Comparison of ENCODE assay signal across 1 cellular context in genomic region chr22:31211862-31212730, GRCh38.
TF ChIP-seq lines count a peak whose summit lies in the region.

Gene LIMK2 (plus strand): TSS chr22:31212298. CDS start chr22:31212409, 111 bp downstream.

TF ChIP-seq in HepG2, 621 proteins besides CTCF, POLR2A, EP300 and RAD21 (continued from another document and continues in another):
- TF ChIP-seq PRMT3 (CRISPR knock-in tag; IDR thresholded peaks at IDR 0.05; ENCODE audit: borderline replicate concordance, low read depth): no peak
- TF ChIP-seq PCBP1 (IDR thresholded peaks at IDR 0.05; ENCODE audit: borderline replicate concordance, low read depth, low read length): no peak
- 0 out of 2 replicates have a peak, but pooled peaks have one; percentile 38 for TF ChIP-seq ZNF550 (CRISPR knock-in tag; IDR thresholded peaks at IDR 0.05; ENCODE audit: borderline replicate concordance)
- TF ChIP-seq JUND (CRISPR knock-in tag; IDR thresholded peaks at IDR 0.05): 0 out of 2 replicates have a peak, but pooled peaks have one; percentile 18
- peak; percentile 55 for TF ChIP-seq ZBTB33 (CRISPR knock-in tag; IDR thresholded peaks at IDR 0.05)
- TF ChIP-seq POLR2G (IDR thresholded peaks at IDR 0.05; ENCODE audit: low read depth, low read length): peak; percentile 81
- 0 out of 2 replicates have a peak, but pooled peaks have one; percentile 32 for TF ChIP-seq PBX3 (CRISPR knock-in tag; IDR thresholded peaks at IDR 0.05; ENCODE audit: borderline replicate concordance)
- TF ChIP-seq PHF21A (CRISPR knock-in tag; IDR thresholded peaks at IDR 0.05): 0 out of 2 replicates have a peak, but pooled peaks have one; percentile 47
- 0 out of 2 replicates have a peak, but pooled peaks have one; percentile 8 for TF ChIP-seq TCF7 (IDR thresholded peaks at IDR 0.05; ENCODE audit: low read depth)
- peak; percentile 68 for TF ChIP-seq RXRB (CRISPR knock-in tag; IDR thresholded peaks at IDR 0.05; ENCODE audit: borderline replicate concordance)
- peak; percentile 82 for TF ChIP-seq YEATS2 (CRISPR knock-in tag; IDR thresholded peaks at IDR 0.05; ENCODE audit: borderline replicate concordance)
- TF ChIP-seq AKNA (CRISPR knock-in tag; IDR thresholded peaks at IDR 0.05; ENCODE audit: borderline replicate concordance): no peak
- peak; percentile 43; the same call in 1 of the 2 replicates for TF ChIP-seq ZSCAN20 (CRISPR knock-in tag; IDR thresholded peaks at IDR 0.05; ENCODE audit: borderline replicate concordance)
- peak; percentile 65; the same call in 1 of the 2 replicates for TF ChIP-seq DR1 (CRISPR knock-in tag; IDR thresholded peaks at IDR 0.05)
- TF ChIP-seq KDM2A (CRISPR knock-in tag; IDR thresholded peaks at IDR 0.05; ENCODE audit: borderline replicate concordance, low read depth): peak; percentile 92
- TF ChIP-seq ZNF160 (CRISPR knock-in tag; IDR thresholded peaks at IDR 0.05): 0 out of 2 replicates have a peak, but pooled peaks have one; percentile 49
- TF ChIP-seq HNF1B (CRISPR knock-in tag; IDR thresholded peaks at IDR 0.05): peak; percentile 37
- TF ChIP-seq SP5 (CRISPR knock-in tag; IDR thresholded peaks at IDR 0.05; ENCODE audit: borderline replicate concordance, low read depth): peak; percentile 71
- 0 out of 2 replicates have a peak, but pooled peaks have one; percentile 38 for TF ChIP-seq ZNF616 (CRISPR knock-in tag; IDR thresholded peaks at IDR 0.05; ENCODE audit: low read depth)
- TF ChIP-seq FOSL2 (CRISPR knock-in tag; IDR thresholded peaks at IDR 0.05): peak; percentile 36
- no peak for TF ChIP-seq HNRNPH1 (optimal IDR thresholded peaks at IDR 0.05; ENCODE audit: low read depth, low read length)
- peak; percentile 72 for TF ChIP-seq RXRA (CRISPR knock-in tag; IDR thresholded peaks at IDR 0.05)
- TF ChIP-seq TFE3 (CRISPR knock-in tag; IDR thresholded peaks at IDR 0.05): no peak
- no peak for TF ChIP-seq PREB (CRISPR knock-in tag; IDR thresholded peaks at IDR 0.05)
- TF ChIP-seq ZNF354B (CRISPR knock-in tag; IDR thresholded peaks at IDR 0.05): peak; percentile 94; the same call in 1 of the 2 replicates
- no peak for TF ChIP-seq ZNF670 (CRISPR knock-in tag; IDR thresholded peaks at IDR 0.05; ENCODE audit: borderline replicate concordance)
- peak; percentile 36; the same call in 1 of the 2 replicates for TF ChIP-seq ZNF552 (CRISPR knock-in tag; IDR thresholded peaks at IDR 0.05; ENCODE audit: borderline replicate concordance)
- peak; percentile 81 for TF ChIP-seq ARID4A (CRISPR knock-in tag; IDR thresholded peaks at IDR 0.05; ENCODE audit: borderline replicate concordance)
- peak; percentile 78 for TF ChIP-seq ZNF792 (CRISPR knock-in tag; IDR thresholded peaks at IDR 0.05)
- peak; percentile 82 to 89 for TF ChIP-seq HMGXB4 (CRISPR knock-in tag; IDR thresholded peaks at IDR 0.05; ENCODE audit: borderline replicate concordance in 1 of 2, low read depth in 1 of 2)
- peak; percentile 80 for TF ChIP-seq SRSF1 (optimal IDR thresholded peaks at IDR 0.05; ENCODE audit: low read depth, low read length)
